In genomic region chr9:124266139-124266825, GRCh38 we compare ENCODE assay signal across 13 cellular contexts. TPM values are rescaled to one million over a fixed set of nuclear protein-coding genes. Genes with fewer than 3 reads are reported as not detected.
DNase-seq lines count a peak whose midpoint lies in the region; ATAC-seq and TF ChIP-seq lines count a peak whose summit lies in the region.
"Had no signal": no experiment of that assay in that cellular context is flagged by ENCODE, and none has a peak within 500 bp of the region (broad histone marks: within the 10 kb centered on the region; RNA-seq: fewer than 3 reads in every experiment).

No MANE protein-coding gene starts in this region.

- WGBS in esophagus squamous epithelium, 2 donors = 63 to 80% methylated on average over 6 to 9 of the region's 13 CpGs
- WGBS in sigmoid colon, 2 donors = 69 to 83% methylated on average over 13 of the region's 13 CpGs

- ATAC-seq in RWPE2 (ENCODE audit: low read depth) (peak; percentile 5; the same call in 1 of the 3 replicates), HG02571 (IDR thresholded peaks at IDR 0.05; ENCODE audit: unreplicated experiment) (no peak), HG02840 (IDR thresholded peaks at IDR 0.05; ENCODE audit: low FRiP score, unreplicated experiment) (no peak)
- ATAC-seq in CD8-positive, alpha-beta T cell = no peak

- no peaks in the 10 kb centered on the region for H3K36me3 Mint-ChIP-seq in CD8-positive, alpha-beta T cell

- H3K27ac Mint-ChIP-seq in CD8-positive, alpha-beta T cell = no peak overlapping the region
- H3K27ac Mint-ChIP-seq: activated CD4-positive, alpha-beta T cell treated with anti-CD3 and anti-CD28 coated beads, Interleukin-2, amount 10 ng/mL, durations not matched to agents 7 days and 5 days had no signal

- H3K4me1 Mint-ChIP-seq in CD8-positive, alpha-beta T cell (ENCODE audit: low read depth) = peaks cover 4% of the 10 kb centered on the region

- no peak for TF ChIP-seq POLR2A in esophagus squamous epithelium (IDR thresholded peaks at IDR 0.05)
- TF ChIP-seq POLR2A in sigmoid colon (IDR thresholded peaks at IDR 0.05) = no peak

- DNase-seq in Daoy (ENCODE audit: low read depth) (peak; percentile 57), RWPE2 (ENCODE audit: low spot score) (no peak), esophagus squamous epithelium (lab: John Stamatoyannopoulos, UW) (no peak), sigmoid colon (no peak), Kasumi-1 (lab: John Stamatoyannopoulos, UW) (no peak)
- DNase-seq in CD8-positive, alpha-beta T cell = no peak
- DNase-seq: activated CD4-positive, alpha-beta T cell treated with anti-CD3 and anti-CD28 coated beads, Interleukin-2, amount 10 ng/mL, durations not matched to agents 7 days and 5 days; activated effector memory CD4-positive, alpha-beta T cell treated with anti-CD3 and anti-CD28 coated beads, Interleukin-2, amount 50 U/mL, for 16 hours; cerebellar nuclear complex; left cardiac atrium had no signal

- no peaks in the 10 kb centered on the region for H3K27me3 ChIP-seq in RWPE2 (ENCODE audit: insufficient read depth, poor library complexity, severe bottlenecking)
- H3K27me3 ChIP-seq in esophagus squamous epithelium = no peaks in the 10 kb centered on the region
- no peaks in the 10 kb centered on the region for H3K27me3 ChIP-seq in sigmoid colon
- no peaks in the 10 kb centered on the region for H3K27me3 ChIP-seq in CD8-positive, alpha-beta T cell (ENCODE audit: insufficient read depth, low read length)

- TF ChIP-seq CTCF in RWPE2 (IDR thresholded peaks at IDR 0.05; ENCODE audit: poor library complexity, severe bottlenecking) (no peak), esophagus squamous epithelium (IDR thresholded peaks at IDR 0.05) (no peak), sigmoid colon (IDR thresholded peaks at IDR 0.05) (no peak)
- no peak for TF ChIP-seq CTCF in CD8-positive, alpha-beta T cell (IDR thresholded peaks at IDR 0.05)

- no peaks in the 10 kb centered on the region for H3K9me3 Mint-ChIP-seq in CD8-positive, alpha-beta T cell
- H3K9me3 Mint-ChIP-seq: activated CD4-positive, alpha-beta T cell treated with anti-CD3 and anti-CD28 coated beads, Interleukin-2, amount 10 ng/mL, durations not matched to agents 7 days and 5 days had no signal

- peaks cover 41% of the 10 kb centered on the region for H3K36me3 ChIP-seq in RWPE2 (ENCODE audit: low read depth)
- H3K36me3 ChIP-seq in esophagus squamous epithelium = peaks cover 0 to 7% (median 0%) of the 10 kb centered on the region in 3 donors
- no peaks in the 10 kb centered on the region for H3K36me3 ChIP-seq in sigmoid colon
- no peaks in the 10 kb centered on the region for H3K36me3 ChIP-seq in CD8-positive, alpha-beta T cell (ENCODE audit: insufficient read depth, low read length)

- H3K9me3 ChIP-seq in RWPE2 (ENCODE audit: severe bottlenecking) (no peaks in the 10 kb centered on the region), esophagus squamous epithelium (no peaks in the 10 kb centered on the region), sigmoid colon (no peaks in the 10 kb centered on the region)
- H3K9me3 ChIP-seq in CD8-positive, alpha-beta T cell (ENCODE audit: low read length) = no peaks in the 10 kb centered on the region
- H3K9me3 ChIP-seq: HAP-1 had no signal

- TF ChIP-seq EP300 in sigmoid colon (IDR thresholded peaks at IDR 0.05) = no peak

- peaks cover 5% of the 10 kb centered on the region for H3K27me3 Mint-ChIP-seq in CD8-positive, alpha-beta T cell (ENCODE audit: low read depth)

- H3K4me3 ChIP-seq in RWPE2 (ENCODE audit: severe bottlenecking) (no peak overlapping the region), esophagus squamous epithelium (no peak overlapping the region), sigmoid colon (no peak overlapping the region)
- H3K4me3 ChIP-seq in CD8-positive, alpha-beta T cell (ENCODE audit: low read depth, low read length) = no peak overlapping the region
- H3K4me3 ChIP-seq: HAP-1 had no signal

- POLR2A ChIA-PET in CD8-positive, alpha-beta T cell (lab: Charles Lee) = interaction anchor here (0.6 kb wide), 1 partner anchor 51 kb away, joined by 3 read pairs; no protein-coding TSS in a partner anchor

- no peak overlapping the region for H3K4me3 Mint-ChIP-seq in CD8-positive, alpha-beta T cell
- H3K4me3 Mint-ChIP-seq: activated CD4-positive, alpha-beta T cell treated with anti-CD3 and anti-CD28 coated beads, Interleukin-2, amount 10 ng/mL, durations not matched to agents 7 days and 5 days had no signal

- intact Hi-C loops in esophagus squamous epithelium (cut with DNase I) (no loop called here), sigmoid colon (cut with DNase I) (no loop called here)
- intact Hi-C loops in CD8-positive, alpha-beta T cell (cut with DNase I, micrococcal nuclease) = no loop called here

- H3K27ac ChIP-seq in RWPE2 (ENCODE audit: poor library complexity, severe bottlenecking) (peak overlapping the region; percentile 93), esophagus squamous epithelium (peak overlapping the region in 3 of 4 donors; percentile 28 to 72 (median 49)), sigmoid colon (peak overlapping the region; percentile 57 to 72 (median 59))
- H3K27ac ChIP-seq in CD8-positive, alpha-beta T cell (ENCODE audit: low read depth, low read length) = no peak overlapping the region

- CTCF ChIA-PET in CD8-positive, alpha-beta T cell (lab: Charles Lee) = no interaction called here

- H3K4me1 ChIP-seq in RWPE2 (ENCODE audit: insufficient read depth, poor library complexity, severe bottlenecking) = peaks cover 36% of the 10 kb centered on the region
- peaks cover 34 to 99% (median 53%) of the 10 kb centered on the region in 3 donors for H3K4me1 ChIP-seq in esophagus squamous epithelium
- H3K4me1 ChIP-seq in sigmoid colon = peaks cover 0 to 88% (median 69%) of the 10 kb centered on the region in 4 donors
- no peaks in the 10 kb centered on the region for H3K4me1 ChIP-seq in CD8-positive, alpha-beta T cell (ENCODE audit: insufficient read depth, low read length)

RNA-seq across cellular contexts. Expression of gene NEK6, which starts 8.5 kb away (rescaled TPM):
- 40.6 and 41.9 TPM in 2 replicates for total RNA-seq in Daoy (2014; rRNA removed; shearing (Covaris generic))
- total RNA-seq in esophagus squamous epithelium = 10 to 100 TPM in 2 of 4 donors, 1 to 10 TPM in 2; 2.0 to 15.3 (median 7.3) TPM
- 10 to 100 TPM in 2 of 4 donors, 1 to 10 TPM in 2; 8.2 to 24.1 (median 14.2) TPM for total RNA-seq in sigmoid colon
- 10 to 100 TPM; 13.8 to 36.2 (median 24.7) TPM for polyA plus RNA-seq in sigmoid colon
- total RNA-seq in CD8-positive, alpha-beta T cell = 1 to 10 TPM; 2.0 to 2.5 TPM
